In the genomic region with DNA sequence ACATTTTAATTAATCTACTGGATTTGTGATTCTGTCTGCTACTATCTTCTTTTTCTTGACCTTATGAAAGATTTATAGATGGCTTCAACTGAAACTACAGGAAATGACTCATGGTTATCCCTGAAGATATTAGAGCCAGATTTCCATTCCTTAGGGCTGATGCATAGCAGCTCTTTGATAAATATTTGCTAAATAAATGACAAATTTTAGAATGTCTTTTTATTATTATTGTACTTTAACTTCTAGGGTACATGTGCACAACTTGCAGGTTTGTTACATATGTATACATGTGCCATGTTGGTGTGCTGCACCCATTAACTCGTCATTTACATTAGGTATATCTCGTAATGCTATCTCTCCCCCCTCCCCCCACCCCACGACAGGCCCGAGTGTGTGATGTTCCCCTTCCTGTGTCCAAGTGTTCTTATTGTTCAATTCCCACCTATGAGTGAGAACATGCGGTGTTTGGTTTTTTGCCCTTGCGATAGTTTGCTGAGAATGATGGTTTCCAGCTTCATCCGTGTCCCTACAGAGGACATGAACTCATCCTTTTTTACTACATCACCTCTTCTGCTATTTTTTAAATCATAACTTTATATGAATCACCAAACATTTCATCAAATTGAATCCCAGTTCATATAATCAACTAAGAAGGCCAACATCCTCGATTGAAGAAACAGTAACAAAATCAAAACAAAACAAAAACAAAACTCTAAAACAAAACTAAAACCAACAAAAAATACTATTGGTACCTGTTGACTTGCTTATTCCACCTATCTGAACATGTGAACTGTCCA, we compare ENCODE assay signal across 10 cellular contexts. TPM values are rescaled to one million over a fixed set of nuclear protein-coding genes. Genes with fewer than 3 reads are reported as not detected.
DNase-seq lines count a peak whose midpoint lies in the region; TF ChIP-seq lines count a peak whose summit lies in the region.
"Not testable (repeated sequence)": the region's sequence is repeated elsewhere in the genome, so short reads cannot be mapped to it uniquely, and the experiment has no call there.
"Had no signal": no experiment of that assay in that cellular context is flagged by ENCODE, and none has a peak within 500 bp of the region (broad histone marks: within the 10 kb centered on the region; RNA-seq: fewer than 3 reads in every experiment).

No MANE protein-coding gene starts in this region.

- H3K4me1 ChIP-seq in SJSA1 (replicated peaks) = peaks cover 35% of the 10 kb centered on the region
- peaks cover 34% of the 10 kb centered on the region for H3K4me1 ChIP-seq in left ventricle myocardium inferior

- CTCF ChIA-PET in Calu3 (lab: Charles Lee) = not testable (repeated sequence)
- CTCF ChIA-PET in activated naive CD4-positive, alpha-beta T cell treated with anti-CD3 and anti-CD28 coated beads for 36 hours (lab: Charles Lee) = interaction anchor here (1.1 to 5.2 kb wide), 5 partner anchors 11 to 50 kb away, joined by 4 to 37 read pairs (median 17); no protein-coding TSS in a partner anchor

- H3K27me3 ChIP-seq in SJSA1 (replicated peaks); dorsolateral prefrontal cortex; left ventricle myocardium inferior (ENCODE audit: low read depth): not testable (repeated sequence)

- H3K27me3 Mint-ChIP-seq in Calu3 (ENCODE audit: unreplicated experiment); activated naive CD4-positive, alpha-beta T cell treated with anti-CD3 and anti-CD28 coated beads for 36 hours (ENCODE audit: low read depth): not testable (repeated sequence)
- H3K27me3 Mint-ChIP-seq in neural crest cell (ENCODE audit: low read depth) = peaks cover 24% of the 10 kb centered on the region
- peaks cover 17% of the 10 kb centered on the region for H3K27me3 Mint-ChIP-seq in type B pancreatic cell

- H3K27ac Mint-ChIP-seq in Calu3 (ENCODE audit: unreplicated experiment) = peak overlapping the region; percentile 69
- peak overlapping the region; percentile 36 for H3K27ac Mint-ChIP-seq in activated naive CD4-positive, alpha-beta T cell treated with anti-CD3 and anti-CD28 coated beads for 36 hours
- not testable (repeated sequence) for H3K27ac Mint-ChIP-seq in neural crest cell (ENCODE audit: unreplicated experiment); type B pancreatic cell

- not testable (repeated sequence) for BruUV-seq in Calu3 (replicated peaks; lab: Mats Ljungman, UMichigan)

- H3K9me3 Mint-ChIP-seq in Calu3 (ENCODE audit: low read depth, unreplicated experiment); activated naive CD4-positive, alpha-beta T cell treated with anti-CD3 and anti-CD28 coated beads for 36 hours; neural crest cell; type B pancreatic cell: not testable (repeated sequence)

- H3K36me3 Mint-ChIP-seq in Calu3 (ENCODE audit: insufficient read depth, unreplicated experiment) = peaks cover 21% of the 10 kb centered on the region
- H3K36me3 Mint-ChIP-seq in activated naive CD4-positive, alpha-beta T cell treated with anti-CD3 and anti-CD28 coated beads for 36 hours (ENCODE audit: low read depth); neural crest cell (ENCODE audit: low read depth); type B pancreatic cell: not testable (repeated sequence)

- peak overlapping the region; percentile 88; the same call in 1 of the 2 replicates for H3K4me3 ChIP-seq in SJSA1
- peak overlapping the region in 45 of 59 donors; percentile 0 to 93 (median 78) for H3K4me3 ChIP-seq in dorsolateral prefrontal cortex
- peak overlapping the region; percentile 82 for H3K4me3 ChIP-seq in left ventricle myocardium inferior

- TF ChIP-seq CTCF in Calu3 (IDR thresholded peaks at IDR 0.05; ENCODE audit: unreplicated experiment); dorsolateral prefrontal cortex (IDR thresholded peaks at IDR 0.05 in 54 of 56, conservative IDR thresholded peaks at IDR 0.05 in 2 of 56; ENCODE audit: low read depth in 1 of 56, partially characterized antibody in 56 of 56); left ventricle myocardium inferior (IDR thresholded peaks at IDR 0.05; ENCODE audit: borderline replicate concordance); neural crest cell (conservative IDR thresholded peaks at IDR 0.05); type B pancreatic cell (conservative IDR thresholded peaks at IDR 0.05): not testable (repeated sequence)

- H3K9me3 ChIP-seq in SJSA1 (replicated peaks); left ventricle myocardium inferior (replicated peaks): not testable (repeated sequence)

- H3K36me3 ChIP-seq in SJSA1 = 0 out of 2 replicates have a peak, but pooled peaks cover 14% of the 10 kb centered on the region
- not testable (repeated sequence) for H3K36me3 ChIP-seq in left ventricle myocardium inferior

- H3K4me3 Mint-ChIP-seq in Calu3 (ENCODE audit: low read depth, unreplicated experiment) (peak overlapping the region; percentile 92), neural crest cell (peak overlapping the region; percentile 95), type B pancreatic cell (peak overlapping the region; percentile 96)
- not testable (repeated sequence) for H3K4me3 Mint-ChIP-seq in activated naive CD4-positive, alpha-beta T cell treated with anti-CD3 and anti-CD28 coated beads for 36 hours

- not testable (repeated sequence) for DNase-seq in Calu3; activated naive CD4-positive, alpha-beta T cell treated with anti-CD3 and anti-CD28 coated beads for 36 hours; dorsolateral prefrontal cortex; left ventricle myocardium inferior; neural crest cell (ENCODE audit: low read depth, low spot score); type B pancreatic cell (ENCODE audit: extremely low spot score, unreplicated experiment)
- DNase-seq in HT1080 (ENCODE audit: low read depth) (peak; percentile 82), SJSA1 (ENCODE audit: low read depth in 1 of 2, low spot score in 2 of 2) (peak in 1 of 2 experiments; percentile 86)

- intact Hi-C loops in Calu3 (cut with micrococcal nuclease; ENCODE audit: unreplicated experiment) = loop anchor here (5.0 kb wide), 1 partner anchor 46 kb away; no protein-coding TSS in a partner anchor
- intact Hi-C loops in activated naive CD4-positive, alpha-beta T cell treated with anti-CD3 and anti-CD28 coated beads for 36 hours (cut with micrococcal nuclease) = loop anchor here (5.0 to 10.0 kb wide), 2 partner anchors 532 to 1021 kb away; a partner anchor contains a TSS
- intact Hi-C loops in dorsolateral prefrontal cortex (cut with DNase I); left ventricle myocardium inferior (cut with micrococcal nuclease): not testable (repeated sequence)

- H3K27ac ChIP-seq in SJSA1 (peak overlapping the region; percentile 97), dorsolateral prefrontal cortex (peak overlapping the region in 45 of 59 donors; percentile 13 to 99 (median 94)), left ventricle myocardium inferior (replicated peaks) (peak overlapping the region; percentile 94)

- peaks cover 18% of the 10 kb centered on the region for H3K4me1 Mint-ChIP-seq in Calu3 (ENCODE audit: low read depth, unreplicated experiment)
- H3K4me1 Mint-ChIP-seq in activated naive CD4-positive, alpha-beta T cell treated with anti-CD3 and anti-CD28 coated beads for 36 hours (ENCODE audit: low read depth) = peaks cover 74% of the 10 kb centered on the region
- peaks cover 18% of the 10 kb centered on the region for H3K4me1 Mint-ChIP-seq in neural crest cell
- peaks cover 19% of the 10 kb centered on the region for H3K4me1 Mint-ChIP-seq in type B pancreatic cell (ENCODE audit: unreplicated experiment)

RNA-seq across cellular contexts. Expression of a gene that starts 2.8 kb away (rescaled TPM):
- total RNA-seq in Calu3 (2022) (9.4 and 9.5 TPM in 2 replicates), dorsolateral prefrontal cortex (10 to 100 TPM; 18.3 to 63.7 (median 43.9) TPM), left ventricle myocardium inferior (2.5 TPM), neural crest cell (3.4 and 4.1 TPM in 2 replicates), type B pancreatic cell (ENCODE audit: low replicate concordance) (5.9 and 8.4 TPM in 2 replicates)
- total RNA-seq in HT1080 (2014; rRNA removed; shearing (Covaris generic)) = 33.5 and 41.5 TPM in 2 replicates
- 17.4 and 18.0 TPM in 2 replicates for polyA plus RNA-seq in HT1080 (2015; cell fraction: cytosol; rRNA removed)
- 19.9 and 20.5 TPM in 2 replicates for polyA plus RNA-seq in HT1080 (2015; cell fraction: nucleus; rRNA removed)
- 12.9 and 17.1 TPM in 2 replicates for total RNA-seq in SJSA1 (2014; rRNA removed; shearing (Covaris generic))
- 10 to 100 TPM; 23.2 to 23.6 TPM for total RNA-seq in activated naive CD4-positive, alpha-beta T cell treated with anti-CD3 and anti-CD28 coated beads for 36 hours

RNA-seq across cellular contexts. Expression of a gene that starts 31.2 kb away (rescaled TPM):
- total RNA-seq in Calu3 (2022) (20.6 and 33.7 TPM in 2 replicates), dorsolateral prefrontal cortex (1 to 10 TPM in 29 of 120 experiments, under 1 TPM in 51, not detected in 40; 0.21 to 5.8 (median 0.75) TPM), left ventricle myocardium inferior (not detected), neural crest cell (not detected in 2 replicates), type B pancreatic cell (ENCODE audit: low replicate concordance) (2.9 and 8.4 TPM in 2 replicates)
- total RNA-seq in HT1080 (2014; rRNA removed; shearing (Covaris generic)) = 0.16 and 0.87 TPM in 2 replicates
- polyA plus RNA-seq in HT1080 (2015; cell fraction: cytosol; rRNA removed) = 0.09 and 0.19 TPM in 2 replicates
- polyA plus RNA-seq in HT1080 (2015; cell fraction: nucleus; rRNA removed) = 0.08 and 0.25 TPM in 2 replicates
- not detected in 2 replicates for total RNA-seq in SJSA1 (2014; rRNA removed; shearing (Covaris generic))
- total RNA-seq in activated naive CD4-positive, alpha-beta T cell treated with anti-CD3 and anti-CD28 coated beads for 36 hours = under 1 TPM in 1 of 2 experiments, not detected in 1; 0.12 TPM
- total RNA-seq: H1, left cardiac atrium had no signal
